Comparison of ENCODE assay signal across 10 cellular contexts in genomic region chr4:185110375-185110823, GRCh38.
"Had no signal": no experiment of that assay in that cellular context is flagged by ENCODE, and none has a peak within 500 bp of the region (broad histone marks: within the 10 kb centered on the region; RNA-seq: fewer than 3 reads in every experiment).

No MANE protein-coding gene starts in this region.

- ATAC-seq: left ventricle myocardium superior, upper lobe of right lung had no signal

- H3K9me3 ChIP-seq: sigmoid colon, thoracic aorta, upper lobe of right lung had no signal

- H3K4me3 ChIP-seq: sigmoid colon, thoracic aorta, upper lobe of right lung had no signal

- H3K36me3 ChIP-seq: brain microvascular endothelial cell, sigmoid colon, thoracic aorta, upper lobe of right lung had no signal

- H3K27ac ChIP-seq: brain microvascular endothelial cell, sigmoid colon, thoracic aorta, upper lobe of right lung had no signal

- DNase-seq: activated CD4-positive, alpha-beta T cell treated with anti-CD3 and anti-CD28 coated beads, Interleukin-2, amount 10 ng/mL, durations not matched to agents 7 days and 5 days; activated CD8-positive, alpha-beta memory T cell treated with anti-CD3 and anti-CD28 coated beads for 24 hours; activated gamma-delta T cell treated with Interleukin-2 at 50 U/mL for 16 hours; brain microvascular endothelial cell; endodermal cell; left ventricle myocardium superior; sigmoid colon; stimulated activated CD4-positive, alpha-beta T cell treated with anti-CD3 and anti-CD28 coated beads, Interleukin-1b, Interleukin-23, amount 100 ng/mL, for 48 hours; upper lobe of right lung had no signal

- H3K27me3 ChIP-seq: brain microvascular endothelial cell, sigmoid colon, upper lobe of right lung had no signal
